ENCODE assay signal across 29 cellular contexts in the genomic region with DNA sequence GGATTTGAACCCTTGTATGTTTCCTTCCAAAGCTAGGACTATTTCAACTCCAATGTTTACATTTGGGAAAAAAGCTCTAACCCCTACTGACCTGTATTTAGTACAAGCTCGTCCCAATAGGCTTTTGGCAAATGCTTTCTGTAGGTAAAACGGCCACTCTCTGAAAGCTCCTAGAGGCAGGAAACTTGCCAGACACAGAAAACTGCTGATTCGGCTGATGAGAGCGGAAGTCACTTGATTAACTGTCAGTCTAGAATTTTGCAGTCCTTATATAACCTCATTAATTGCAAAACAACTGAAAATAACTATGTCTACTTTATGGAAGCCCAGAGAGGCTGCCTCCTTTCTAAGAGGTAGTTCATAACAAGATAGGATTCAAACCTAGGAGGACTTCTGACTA.
DNase-seq lines count a peak whose midpoint lies in the region; ATAC-seq, FAIRE-seq and TF ChIP-seq lines count a peak whose summit lies in the region.
"Had no signal": no experiment of that assay in that cellular context is flagged by ENCODE, and none has a peak within 500 bp of the region (broad histone marks: within the 10 kb centered on the region; RNA-seq: fewer than 3 reads in every experiment).

No MANE protein-coding gene starts in this region.

- H2BK12ac ChIP-seq in trophoblast cell (ENCODE audit: low read length), result no peak overlapping the region

- POLR2A ChIA-PET in K562 (lab: Yijun Ruan, JAX), result no interaction called here

- no peaks in the 10 kb centered on the region for H3K79me1 ChIP-seq in trophoblast cell (ENCODE audit: low read length)

- no peak overlapping the region for H4K12ac ChIP-seq in trophoblast cell (ENCODE audit: low read depth, low read length)

- H4K20me1 ChIP-seq in K562 (replicated peaks; ENCODE audit: control insufficient read depth, insufficient read depth, low read length), result no peaks in the 10 kb centered on the region

- in situ Hi-C loops in K562 (cut with MboI), result no loop called here

- no peak overlapping the region for H3K27ac Mint-ChIP-seq in activated CD4-positive, alpha-beta T cell treated with anti-CD3 and anti-CD28 coated beads, Interleukin-2, amount 10 ng/mL, durations not matched to agents 24 days and 14 days
- H3K27ac Mint-ChIP-seq: activated naive CD8-positive, alpha-beta T cell; activated T-helper 2 cell treated with anti-CD3 and anti-CD28 coated beads, Interferon-gamma antibody, Interleukin-2, Interleukin-4, amounts not matched to agents 10 μg/mL and 5 μg/mL and 100 μg/mL, durations not matched to agents 14 hours and 24 hours and 36 hours; stimulated activated memory B cell treated with anti-CD40 and anti-IgM and Interleukin-4, amounts not matched to agents 10 μg/mL and 1 μg/mL and 100 μg/mL, for 72 hours; type B pancreatic cell had no signal

- no peak for TF ChIP-seq POLR2A in K562 (conservative IDR thresholded peaks at IDR 0.05)

- H3K9me3 ChIP-seq in K562 (replicated peaks; ENCODE audit: control insufficient read depth, insufficient read depth, low read depth, low read length) (no peaks in the 10 kb centered on the region), parathyroid adenoma (ENCODE audit: control insufficient read depth, low read length) (no peaks in the 10 kb centered on the region), trophoblast cell (ENCODE audit: insufficient read depth, low read depth, low read length) (no peaks in the 10 kb centered on the region)
- H3K9me3 ChIP-seq: breast epithelium, gastrocnemius medialis, HAP-1, ovary had no signal

- H3K9ac ChIP-seq in K562 (ENCODE audit: insufficient read depth in 1 of 2, low read depth in 2 of 2, low read length in 2 of 2) (no peak overlapping the region), parathyroid adenoma (no peak overlapping the region), trophoblast cell (ENCODE audit: low read length) (no peak overlapping the region)

- H2BK5ac ChIP-seq in trophoblast cell (ENCODE audit: low read depth, low read length, poor library complexity), result no peak overlapping the region

- no peak overlapping the region for H3K18ac ChIP-seq in trophoblast cell (ENCODE audit: low read length)

- no peak overlapping the region for H2AK5ac ChIP-seq in trophoblast cell (ENCODE audit: low read length)

- no TSS peak for BruUV-seq in K562 (replicated peaks; lab: Mats Ljungman, UMichigan)

- no peak overlapping the region for H3K4me3 Mint-ChIP-seq in activated CD4-positive, alpha-beta T cell treated with anti-CD3 and anti-CD28 coated beads, Interleukin-2, amount 10 ng/mL, durations not matched to agents 24 days and 14 days
- H3K4me3 Mint-ChIP-seq: activated naive CD8-positive, alpha-beta T cell; neural crest cell; stimulated activated memory B cell treated with anti-CD40 and anti-IgM and Interleukin-4, amounts not matched to agents 10 μg/mL and 1 μg/mL and 100 μg/mL, for 72 hours; type B pancreatic cell had no signal

- no peak for TF ChIP-seq RAD21 in K562 (CRISPR knock-in tag; conservative IDR thresholded peaks at IDR 0.05 in 1 of 2, IDR thresholded peaks at IDR 0.05 in 1 of 2)

- no peak overlapping the region for H3K4me3 ChIP-seq in K562
- no peak overlapping the region for H3K4me3 ChIP-seq in parathyroid adenoma (ENCODE audit: low read depth, low read length)
- no peak overlapping the region for H3K4me3 ChIP-seq in trophoblast cell (ENCODE audit: low read depth, low read length)
- H3K4me3 ChIP-seq: breast epithelium, gastrocnemius medialis, HAP-1, ovary had no signal

- no peak for TF ChIP-seq EP300 in K562 (IDR thresholded peaks at IDR 0.05; ENCODE audit: low read length)

- H3K27ac ChIP-seq in K562 (ENCODE audit: extremely low read depth, low read depth, low read length), result no peak overlapping the region
- H3K27ac ChIP-seq in parathyroid adenoma, result no peak overlapping the region
- H3K27ac ChIP-seq in trophoblast cell (ENCODE audit: low read depth, low read length), result no peak overlapping the region
- H3K27ac ChIP-seq: 22Rv1, breast epithelium, gastrocnemius medialis, ovary had no signal

- DNase-seq in activated CD4-positive, alpha-beta T cell treated with anti-CD3 and anti-CD28 coated beads, Interleukin-2, amount 10 ng/mL, durations not matched to agents 24 days and 14 days, result peak; percentile 56
- DNase-seq in activated CD4-positive, alpha-beta T cell treated with anti-CD3 and anti-CD28 coated beads, Interleukin-2, amount 50 U/mL, for 4 hours, result no peak
- DNase-seq in NOMO-1 treated with DMSO at 0.1 percent for 48 hours (lab: John Stamatoyannopoulos, UW; ENCODE audit: unreplicated experiment) (peak; percentile 57), K562 (ENCODE audit: extremely low read depth in 1 of 4, low spot score in 3 of 4) (no peak), trophoblast cell (no peak)
- no peak for DNase-seq in NK-92 treated with Interleukin-12 subunit alpha and Interleukin-12 subunit beta, amount 100 ng/mL, for 24 hours (lab: John Stamatoyannopoulos, UW)
- DNase-seq: activated CD4-positive, alpha-beta T cell treated with anti-CD3 and anti-CD28 coated beads for 1 hour; activated T-cell treated with anti-CD3 and anti-CD28 coated beads for 4 hours; DMS 273 treated with DMSO at 0.1 percent for 48 hours; effector CD4-positive, alpha-beta T cell; gastrocnemius medialis; IMR-90; kidney glomerular epithelial cell; mammary epithelial cell; NCI-H1048; NCI-H1694; ovary; substantia nigra had no signal

- no peak overlapping the region for H2BK120ac ChIP-seq in trophoblast cell (ENCODE audit: insufficient read depth, low read length, poor library complexity)

- H3K36me3 ChIP-seq in K562 (ENCODE audit: control insufficient read depth, insufficient read depth, low read length), result no peaks in the 10 kb centered on the region
- H3K36me3 ChIP-seq in parathyroid adenoma (ENCODE audit: control insufficient read depth, insufficient read depth, low read length), result no peaks in the 10 kb centered on the region
- H3K36me3 ChIP-seq in trophoblast cell (ENCODE audit: control insufficient read depth in 1 of 2, insufficient read depth in 2 of 2, low read length in 2 of 2), result no peaks in the 10 kb centered on the region
- H3K36me3 ChIP-seq: breast epithelium, HAP-1, ovary had no signal

- no peak for FAIRE-seq in K562 (lab: Jason Lieb, UNC)

- no peaks in the 10 kb centered on the region for H3K27me3 Mint-ChIP-seq in activated CD4-positive, alpha-beta T cell treated with anti-CD3 and anti-CD28 coated beads, Interleukin-2, amount 10 ng/mL, durations not matched to agents 24 days and 14 days
- H3K27me3 Mint-ChIP-seq: activated naive CD8-positive, alpha-beta T cell; stimulated activated memory B cell treated with anti-CD40 and anti-IgM and Interleukin-4, amounts not matched to agents 10 μg/mL and 1 μg/mL and 100 μg/mL, for 72 hours; type B pancreatic cell had no signal

- H3K79me2 ChIP-seq in K562 (ENCODE audit: control insufficient read depth, insufficient read depth, low read length) (no peaks in the 10 kb centered on the region), parathyroid adenoma (no peaks in the 10 kb centered on the region), trophoblast cell (ENCODE audit: control insufficient read depth, insufficient read depth, low read length, poor library complexity) (no peaks in the 10 kb centered on the region)

- WGBS in K562 (ENCODE audit: insufficient coverage, low coverage, missing lambda C conversion rate), result 9% methylated on average over 4 of the region's 4 CpGs
- WGBS in trophoblast cell (ENCODE audit: extremely low coverage, insufficient coverage, insufficient read length), result no CpG with 5 or more reads among the region's 4 CpGs

- no peak overlapping the region for H3K23ac ChIP-seq in trophoblast cell (ENCODE audit: low read length)

- H3K9me3 Mint-ChIP-seq in activated CD4-positive, alpha-beta T cell treated with anti-CD3 and anti-CD28 coated beads, Interleukin-2, amount 10 ng/mL, durations not matched to agents 24 days and 14 days, result no peaks in the 10 kb centered on the region
- H3K9me3 Mint-ChIP-seq: activated T-helper 2 cell treated with anti-CD3 and anti-CD28 coated beads, Interferon-gamma antibody, Interleukin-2, Interleukin-4, amounts not matched to agents 10 μg/mL and 5 μg/mL and 100 μg/mL, durations not matched to agents 14 hours and 24 hours and 36 hours; stimulated activated memory B cell treated with anti-CD40 and anti-IgM and Interleukin-4, amounts not matched to agents 10 μg/mL and 1 μg/mL and 100 μg/mL, for 72 hours; type B pancreatic cell had no signal

- H3K9me1 ChIP-seq in K562 (ENCODE audit: control insufficient read depth, insufficient read depth, low read length), result no peaks in the 10 kb centered on the region

- CTCF ChIA-PET in K562 (lab: Yijun Ruan, JAX; ENCODE audit: low intra/inter-chr PET ratio), result no interaction called here

- no peak overlapping the region for H3K14ac ChIP-seq in trophoblast cell (ENCODE audit: low read length)

- no peak for TF ChIP-seq CTCF in K562 (IDR thresholded peaks at IDR 0.05 in 2 of 3, conservative IDR thresholded peaks at IDR 0.05 in 1 of 3; ENCODE audit: insufficient read depth in 2 of 3, low read depth in 1 of 3, low read length in 3 of 3)
- TF ChIP-seq CTCF in parathyroid adenoma (IDR thresholded peaks at IDR 0.05), result no peak

- H3K27me3 ChIP-seq in K562 (ENCODE audit: control insufficient read depth in 2 of 2, insufficient read depth in 2 of 2, low read length in 2 of 2), result no peaks in the 10 kb centered on the region
- no peaks in the 10 kb centered on the region for H3K27me3 ChIP-seq in parathyroid adenoma (ENCODE audit: control insufficient read depth, insufficient read depth, low read length)
- H3K27me3 ChIP-seq in trophoblast cell (ENCODE audit: insufficient read depth, low read length), result no peaks in the 10 kb centered on the region
- H3K27me3 ChIP-seq: gastrocnemius medialis, ovary had no signal

- H3K4me1 Mint-ChIP-seq in activated CD4-positive, alpha-beta T cell treated with anti-CD3 and anti-CD28 coated beads, Interleukin-2, amount 10 ng/mL, durations not matched to agents 24 days and 14 days, result peaks cover 3% of the 10 kb centered on the region
- H3K4me1 Mint-ChIP-seq: stimulated activated memory B cell treated with anti-CD40 and anti-IgM and Interleukin-4, amounts not matched to agents 10 μg/mL and 1 μg/mL and 100 μg/mL, for 72 hours had no signal

- no peak overlapping the region for H4K8ac ChIP-seq in trophoblast cell (ENCODE audit: low read depth, low read length)

- no peak overlapping the region for H4K91ac ChIP-seq in trophoblast cell (ENCODE audit: low read depth, low read length)

- H3K36me3 Mint-ChIP-seq in activated CD4-positive, alpha-beta T cell treated with anti-CD3 and anti-CD28 coated beads, Interleukin-2, amount 10 ng/mL, durations not matched to agents 24 days and 14 days (ENCODE audit: low read depth), result no peaks in the 10 kb centered on the region
- H3K36me3 Mint-ChIP-seq: activated naive CD8-positive, alpha-beta T cell; stimulated activated memory B cell treated with anti-CD40 and anti-IgM and Interleukin-4, amounts not matched to agents 10 μg/mL and 1 μg/mL and 100 μg/mL, for 72 hours; type B pancreatic cell had no signal

- peak overlapping the region; percentile 45; the same call in 1 of the 2 replicates for H2AFZ ChIP-seq in K562 (ENCODE audit: low read depth, low read length)
- no peak overlapping the region for H2AFZ ChIP-seq in parathyroid adenoma
- H2AFZ ChIP-seq in trophoblast cell (ENCODE audit: insufficient read depth, low read length, poor library complexity), result no peak overlapping the region

- H3K4ac ChIP-seq in trophoblast cell (ENCODE audit: low read depth, low read length), result no peak overlapping the region

- ATAC-seq in K562 (no peak), HG02678 (IDR thresholded peaks at IDR 0.05; ENCODE audit: unreplicated experiment) (no peak)
- ATAC-seq: gastrocnemius medialis; SK-N-SH treated with all-trans-retinoic acid at 6 μM for 48 hours; stimulated activated memory B cell treated with anti-CD40 and anti-IgM and Interleukin-4, amounts not matched to agents 10 μg/mL and 1 μg/mL and 100 μg/mL, for 72 hours had no signal

- intact Hi-C loops in activated CD4-positive, alpha-beta T cell treated with anti-CD3 and anti-CD28 coated beads, Interleukin-2, amount 10 ng/mL, durations not matched to agents 24 days and 14 days (cut with micrococcal nuclease), result no loop called here
- intact Hi-C loops in K562 (cut with micrococcal nuclease), result no loop called here

- H3K4me2 ChIP-seq in K562 (ENCODE audit: insufficient read depth, low read length), result no peak overlapping the region
- peak overlapping the region; percentile 44 for H3K4me2 ChIP-seq in parathyroid adenoma (ENCODE audit: low read length)
- H3K4me2 ChIP-seq in trophoblast cell (ENCODE audit: low read length), result no peak overlapping the region

- H3K4me1 ChIP-seq in K562 (replicated peaks in 1 of 2; ENCODE audit: control insufficient read depth in 2 of 2, insufficient read depth in 2 of 2, low read length in 2 of 2) (0 out of 5 replicates have a peak, but pooled peaks cover 0 to 3% of the 10 kb centered on the region in 2 experiments), parathyroid adenoma (no peaks in the 10 kb centered on the region), trophoblast cell (ENCODE audit: control insufficient read depth in 1 of 2, insufficient read depth in 2 of 2, low read length in 2 of 2) (no peaks in the 10 kb centered on the region)
- H3K4me1 ChIP-seq: breast epithelium, HAP-1 had no signal

Comparison
In these comparisons a context has a peak if more than half of its experiments do, and no peak if none do; other contexts are left out.
1. DNase-seq: peak in activated CD4-positive, alpha-beta T cell treated with anti-CD3 and anti-CD28 coated beads, Interleukin-2, amount 10 ng/mL, durations not matched to agents 24 days and 14 days (single experiment) and NOMO-1 treated with DMSO at 0.1 percent for 48 hours (single experiment); none in activated CD4-positive, alpha-beta T cell treated with anti-CD3 and anti-CD28 coated beads, Interleukin-2, amount 50 U/mL, for 4 hours (0 of 2), K562 (0 of 4), NK-92 treated with Interleukin-12 subunit alpha and Interleukin-12 subunit beta, amount 100 ng/mL, for 24 hours (single experiment) and trophoblast cell (0 of 2).